ENCODE assay signal across 1 cellular context in genomic region chr10:50988792-50989191, GRCh38.
TF ChIP-seq lines count a peak whose summit lies in the region.

No MANE protein-coding gene starts in this region.

TF ChIP-seq in WTC11, 78 proteins besides CTCF, POLR2A, EP300 and RAD21 (continued from another document):
- TF ChIP-seq, protein P1, sequence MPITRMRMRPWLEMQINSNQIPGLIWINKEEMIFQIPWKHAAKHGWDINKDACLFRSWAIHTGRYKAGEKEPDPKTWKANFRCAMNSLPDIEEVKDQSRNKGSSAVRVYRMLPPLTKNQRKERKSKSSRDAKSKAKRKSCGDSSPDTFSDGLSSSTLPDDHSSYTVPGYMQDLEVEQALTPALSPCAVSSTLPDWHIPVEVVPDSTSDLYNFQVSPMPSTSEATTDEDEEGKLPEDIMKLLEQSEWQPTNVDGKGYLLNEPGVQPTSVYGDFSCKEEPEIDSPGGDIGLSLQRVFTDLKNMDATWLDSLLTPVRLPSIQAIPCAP (CRISPR knock-in tag; IDR thresholded peaks at IDR 0.05), result no peak
- TF ChIP-seq E2F1 (CRISPR knock-in tag; IDR thresholded peaks at IDR 0.05), result no peak
